In the genomic region with DNA sequence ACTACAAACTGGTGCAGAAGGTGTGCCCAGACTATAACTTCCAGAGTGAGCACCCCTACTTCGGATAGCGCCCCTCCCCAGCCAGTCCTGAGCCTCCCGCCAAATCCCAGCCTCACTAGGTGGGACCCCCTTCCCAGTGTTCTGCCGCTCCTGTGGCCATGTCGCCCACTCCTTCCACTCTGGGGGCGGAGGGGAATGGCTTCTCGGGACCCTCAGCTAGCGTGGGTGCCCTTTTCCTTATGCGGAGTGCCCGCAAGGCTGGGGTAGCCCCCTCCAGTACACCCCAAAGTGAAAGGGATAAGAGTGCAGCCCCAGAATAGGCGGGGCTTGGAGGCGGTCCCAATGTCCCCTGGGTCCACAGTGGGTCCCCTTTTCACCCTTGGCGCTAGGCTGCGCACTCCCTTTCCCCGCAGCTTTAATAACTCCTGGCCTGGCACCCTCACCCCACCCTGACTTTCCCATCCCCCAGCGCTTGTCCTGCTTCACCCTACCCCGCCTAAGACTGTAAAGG, we compare ENCODE assay signal across 13 cellular contexts. TPM values are rescaled to one million over a fixed set of nuclear protein-coding genes. Genes with fewer than 3 reads are reported as not detected.
A peak's percentile ranks its signal among the peaks of the same experiment; 100 is the strongest.
DNase-seq lines count a peak whose midpoint lies in the region; ATAC-seq and TF ChIP-seq lines count a peak whose summit lies in the region.
"Had no signal": no experiment of that assay in that cellular context is flagged by ENCODE, and none has a peak within 500 bp of the region (broad histone marks: within the 10 kb centered on the region; RNA-seq: fewer than 3 reads in every experiment).

No MANE protein-coding gene starts in this region.

- H3K9me3 ChIP-seq in HUES6 (ENCODE audit: control insufficient read depth, insufficient read depth, low read depth, low read length), result no peaks in the 10 kb centered on the region
- H3K9me3 ChIP-seq in neural progenitor cell (ENCODE audit: low read depth), result no peaks in the 10 kb centered on the region
- H3K9me3 ChIP-seq: upper lobe of right lung had no signal

- peaks cover 38% of the 10 kb centered on the region for H4K20me1 ChIP-seq in neural progenitor cell (ENCODE audit: low read depth)

- no peak overlapping the region for H2AFZ ChIP-seq in neural progenitor cell (replicated peaks)

- H3K27ac Mint-ChIP-seq in activated CD4-positive, alpha-beta T cell treated with anti-CD3 and anti-CD28 coated beads, Interleukin-2, amount 10 ng/mL, durations not matched to agents 7 days and 5 days, result peak overlapping the region; percentile 65
- H3K27ac Mint-ChIP-seq in activated naive CD8-positive, alpha-beta T cell, result no peak overlapping the region
- no peak overlapping the region for H3K27ac Mint-ChIP-seq in neural progenitor cell
- H3K27ac Mint-ChIP-seq: dendritic cell treated with granulocyte-macrophage colony-stimulating factor and Interleukin-4, amounts not matched to agents 40 ng/mL and 50 ng/mL, for 4 days had no signal

- H3K4me3 ChIP-seq in HUES6 (ENCODE audit: low read depth, low read length) (peak overlapping the region; percentile 35), neural progenitor cell (no peak overlapping the region)
- H3K4me3 ChIP-seq: upper lobe of right lung had no signal

- H3K27me3 Mint-ChIP-seq in activated CD4-positive, alpha-beta T cell treated with anti-CD3 and anti-CD28 coated beads, Interleukin-2, amount 10 ng/mL, durations not matched to agents 7 days and 5 days, result peaks cover 62% of the 10 kb centered on the region
- H3K27me3 Mint-ChIP-seq in activated naive CD8-positive, alpha-beta T cell, result peaks cover 31% of the 10 kb centered on the region
- H3K27me3 Mint-ChIP-seq in neural progenitor cell (ENCODE audit: insufficient read depth, low read depth), result peaks cover 71% of the 10 kb centered on the region

- no peak overlapping the region for H3K27ac ChIP-seq in HUES6 (ENCODE audit: low read depth, low read length)
- H3K27ac ChIP-seq in neural progenitor cell, result no peak overlapping the region
- H3K27ac ChIP-seq: upper lobe of right lung had no signal

- H3F3A ChIP-seq in neural progenitor cell (ENCODE audit: low read depth), result peaks cover 30% of the 10 kb centered on the region

- H3K9ac ChIP-seq in HUES6 (ENCODE audit: low read length) (no peak overlapping the region), neural progenitor cell (no peak overlapping the region)

- DNase-seq in activated CD4-positive, alpha-beta T cell treated with anti-CD3 and anti-CD28 coated beads, Interleukin-2, amount 10 ng/mL, durations not matched to agents 7 days and 5 days, result no peak
- no peak for DNase-seq in activated CD4-positive, alpha-beta T cell treated with anti-CD3 and anti-CD28 coated beads, Interleukin-2, amount 50 U/mL, for 4 hours
- DNase-seq in neural progenitor cell (ENCODE audit: low spot score) (no peak), NCI-H1436 treated with DMSO at 0.1 percent for 48 hours (lab: John Stamatoyannopoulos, UW) (no peak), KBM-7 (no peak)
- DNase-seq: GF-D8, KG1, mammary epithelial cell, upper lobe of right lung had no signal

- H3K4me1 Mint-ChIP-seq in activated CD4-positive, alpha-beta T cell treated with anti-CD3 and anti-CD28 coated beads, Interleukin-2, amount 10 ng/mL, durations not matched to agents 7 days and 5 days, result peaks cover 67% of the 10 kb centered on the region
- H3K4me1 Mint-ChIP-seq in activated naive CD8-positive, alpha-beta T cell (ENCODE audit: low read depth), result peaks cover 58% of the 10 kb centered on the region
- H3K4me1 Mint-ChIP-seq in neural progenitor cell, result peaks cover 52% of the 10 kb centered on the region

- H3K9me3 Mint-ChIP-seq in activated CD4-positive, alpha-beta T cell treated with anti-CD3 and anti-CD28 coated beads, Interleukin-2, amount 10 ng/mL, durations not matched to agents 7 days and 5 days, result no peaks in the 10 kb centered on the region
- no peaks in the 10 kb centered on the region for H3K9me3 Mint-ChIP-seq in activated naive CD8-positive, alpha-beta T cell (ENCODE audit: low read depth)
- peaks cover 7% of the 10 kb centered on the region for H3K9me3 Mint-ChIP-seq in neural progenitor cell
- H3K9me3 Mint-ChIP-seq: dendritic cell treated with granulocyte-macrophage colony-stimulating factor and Interleukin-4, amounts not matched to agents 40 ng/mL and 50 ng/mL, for 4 days had no signal

- in situ Hi-C loops in KBM-7 (cut with MboI; ENCODE audit: low pct_unique_long_range_greater_than_20kb, low sequenced_read_pairs), result no loop called here

- no peak for TF ChIP-seq CTCF in neural progenitor cell (IDR thresholded peaks at IDR 0.05)

- H3K4me1 ChIP-seq in HUES6 (ENCODE audit: control insufficient read depth, insufficient read depth, low read length) (peaks cover 49% of the 10 kb centered on the region), neural progenitor cell (peaks cover 40% of the 10 kb centered on the region)

- peaks cover 9% of the 10 kb centered on the region for H3K79me2 ChIP-seq in neural progenitor cell (ENCODE audit: low read depth)

- ATAC-seq in HG03457 (IDR thresholded peaks at IDR 0.05; ENCODE audit: unreplicated experiment), result no peak
- ATAC-seq: upper lobe of right lung had no signal

- peaks cover 10% of the 10 kb centered on the region for H3K36me3 Mint-ChIP-seq in activated CD4-positive, alpha-beta T cell treated with anti-CD3 and anti-CD28 coated beads, Interleukin-2, amount 10 ng/mL, durations not matched to agents 7 days and 5 days (ENCODE audit: low read depth)
- H3K36me3 Mint-ChIP-seq in activated naive CD8-positive, alpha-beta T cell, result peaks cover 8% of the 10 kb centered on the region
- no peaks in the 10 kb centered on the region for H3K36me3 Mint-ChIP-seq in neural progenitor cell

- peaks cover 2% of the 10 kb centered on the region for H3K36me3 ChIP-seq in HUES6 (ENCODE audit: control insufficient read depth, insufficient read depth, low read length)
- H3K36me3 ChIP-seq in neural progenitor cell, result no peaks in the 10 kb centered on the region
- H3K36me3 ChIP-seq: upper lobe of right lung had no signal

- POLR2A ChIA-PET in activated CD4-positive, alpha-beta T cell treated with anti-CD3 and anti-CD28 coated beads, Interleukin-2, amount 10 ng/mL, durations not matched to agents 7 days and 5 days (lab: Charles Lee), result no interaction called here

- peak overlapping the region; percentile 90 for H3K4me2 ChIP-seq in neural progenitor cell

- CTCF ChIA-PET in activated CD4-positive, alpha-beta T cell treated with anti-CD3 and anti-CD28 coated beads, Interleukin-2, amount 10 ng/mL, durations not matched to agents 7 days and 5 days (lab: Charles Lee), result interaction anchor here (1.2 to 10.9 kb wide), 5 partner anchors 12 to 253 kb away, joined by 3 to 332 read pairs (median 4); a partner anchor contains a TSS

- H3K27me3 ChIP-seq in HUES6 (ENCODE audit: control insufficient read depth, insufficient read depth, low read length), result peaks cover 73% of the 10 kb centered on the region
- H3K27me3 ChIP-seq in neural progenitor cell, result peaks cover 86% of the 10 kb centered on the region

- H3K4me3 Mint-ChIP-seq in activated CD4-positive, alpha-beta T cell treated with anti-CD3 and anti-CD28 coated beads, Interleukin-2, amount 10 ng/mL, durations not matched to agents 7 days and 5 days, result peak overlapping the region; percentile 51
- peak overlapping the region; percentile 17 for H3K4me3 Mint-ChIP-seq in activated naive CD8-positive, alpha-beta T cell
- peak overlapping the region; percentile 24 for H3K4me3 Mint-ChIP-seq in neural progenitor cell

RNA-seq across cellular contexts. Expression of a gene that starts 3.8 kb away (rescaled TPM):
- total RNA-seq in activated CD4-positive, alpha-beta T cell treated with anti-CD3 and anti-CD28 coated beads, Interleukin-2, amount 10 ng/mL, durations not matched to agents 7 days and 5 days, result 100 to 1,000 TPM; 137 to 141 TPM
- total RNA-seq in neural progenitor cell (ENCODE audit: low replicate concordance), result 90.2 and 166 TPM in 2 replicates

RNA-seq across cellular contexts. Expression of a gene that starts 9.1 kb away (rescaled TPM):
- under 1 TPM; 0.29 to 0.32 TPM for total RNA-seq in activated CD4-positive, alpha-beta T cell treated with anti-CD3 and anti-CD28 coated beads, Interleukin-2, amount 10 ng/mL, durations not matched to agents 7 days and 5 days
- 0.28 TPM in 1 of 2 replicates, not detected in the other for total RNA-seq in neural progenitor cell (ENCODE audit: low replicate concordance)
- total RNA-seq: upper lobe of right lung had no signal

RNA-seq across cellular contexts. Expression of a gene that starts 25.3 kb away (rescaled TPM):
- total RNA-seq in activated CD4-positive, alpha-beta T cell treated with anti-CD3 and anti-CD28 coated beads, Interleukin-2, amount 10 ng/mL, durations not matched to agents 7 days and 5 days, result 1 to 10 TPM; 5.1 to 5.2 TPM
- total RNA-seq in neural progenitor cell (ENCODE audit: low replicate concordance), result 1.1 and 5.1 TPM in 2 replicates
